Comparison of ENCODE assay signal across 10 cellular contexts in genomic region chr20:50594591-50595432, GRCh38.
DNase-seq lines count a peak whose midpoint lies in the region; ATAC-seq, FAIRE-seq and TF ChIP-seq lines count a peak whose summit lies in the region.
"Had no signal": no experiment of that assay in that cellular context is flagged by ENCODE, and none has a peak within 500 bp of the region (broad histone marks: within the 10 kb centered on the region; RNA-seq: fewer than 3 reads in every experiment).

No MANE protein-coding gene starts in this region.

- peak; percentile 13 for ATAC-seq in left colon

- H3K9me3 Mint-ChIP-seq in CD4-positive, alpha-beta memory T cell, result no peaks in the 10 kb centered on the region
- H3K9me3 Mint-ChIP-seq: natural killer cell treated with Interleukin-12 subunit alpha and Interleukin-12 subunit beta and Interleukin-15 and Interleukin-18, amount 100 ng/mL, for 72 hours had no signal

- no peaks in the 10 kb centered on the region for H3K27me3 ChIP-seq in CD4-positive, alpha-beta memory T cell (ENCODE audit: insufficient read depth, low read length)

- peaks cover 0 to 4% of the 10 kb centered on the region in 2 donors for H3K36me3 Mint-ChIP-seq in CD4-positive, alpha-beta memory T cell
- H3K36me3 Mint-ChIP-seq: natural killer cell treated with Interleukin-12 subunit alpha and Interleukin-12 subunit beta and Interleukin-15 and Interleukin-18, amount 100 ng/mL, for 72 hours had no signal

- intact Hi-C loops in CD4-positive, alpha-beta memory T cell (cut with micrococcal nuclease), result no loop called here
- intact Hi-C loops in left colon (cut with DNase I, micrococcal nuclease), result no loop called here

- CTCF ChIA-PET in CD4-positive, alpha-beta memory T cell (lab: Charles Lee; ENCODE audit: partially characterized antibody), result interaction anchor here (0.6 to 0.9 kb wide), 2 partner anchors 154 to 383 kb away, joined by 3 read pairs; no protein-coding TSS in a partner anchor

- no peak overlapping the region for H3K27ac ChIP-seq in CD4-positive, alpha-beta memory T cell (ENCODE audit: low read depth, low read length)
- H3K27ac ChIP-seq: esophagus muscularis mucosa, PC-9 had no signal

- in situ Hi-C loops in KBM-7 (cut with MboI; ENCODE audit: low pct_unique_long_range_greater_than_20kb, low sequenced_read_pairs), result no loop called here

- H3K4me1 ChIP-seq in CD4-positive, alpha-beta memory T cell (ENCODE audit: insufficient read depth, low read length), result no peaks in the 10 kb centered on the region

- POLR2A ChIA-PET in CD4-positive, alpha-beta memory T cell (lab: Charles Lee; ENCODE audit: partially characterized antibody), result no interaction called here

- no peaks in the 10 kb centered on the region for H3K36me3 ChIP-seq in CD4-positive, alpha-beta memory T cell (ENCODE audit: insufficient read depth, low read length)

- TF ChIP-seq POLR2A in GM12892 (IDR thresholded peaks at IDR 0.05; ENCODE audit: low read depth, low read length), result peak; percentile 37; the same call in 1 of the 2 replicates

- H3K4me3 Mint-ChIP-seq in CD4-positive, alpha-beta memory T cell, result no peak overlapping the region
- H3K4me3 Mint-ChIP-seq: natural killer cell treated with Interleukin-12 subunit alpha and Interleukin-12 subunit beta and Interleukin-15 and Interleukin-18, amount 100 ng/mL, for 72 hours had no signal

- H3K27ac Mint-ChIP-seq in CD4-positive, alpha-beta memory T cell, result peak overlapping the region in 5 of 7 donors; percentile 30 to 75 (median 41)
- H3K27ac Mint-ChIP-seq: natural killer cell treated with Interleukin-12 subunit alpha and Interleukin-12 subunit beta and Interleukin-15 and Interleukin-18, amount 100 ng/mL, for 72 hours had no signal

- FAIRE-seq in GM12892 (lab: Jason Lieb, UNC), result no peak

- peak in 1 of 5 donors; percentile 17 for DNase-seq in CD4-positive, alpha-beta memory T cell
- no peak for DNase-seq in GM12892 (ENCODE audit: insufficient read length)
- peak; percentile 27 for DNase-seq in RPMI8226
- DNase-seq in left colon, result no peak
- no peak for DNase-seq in NCI-H187 (lab: John Stamatoyannopoulos, UW)
- no peak for DNase-seq in KBM-7
- no peak for DNase-seq in HK-2 (ENCODE audit: unreplicated experiment)
- DNase-seq: PC-9 had no signal

- no peaks in the 10 kb centered on the region for H3K27me3 Mint-ChIP-seq in CD4-positive, alpha-beta memory T cell
- H3K27me3 Mint-ChIP-seq: natural killer cell treated with Interleukin-12 subunit alpha and Interleukin-12 subunit beta and Interleukin-15 and Interleukin-18, amount 100 ng/mL, for 72 hours had no signal

- no peaks in the 10 kb centered on the region for H3K9me3 ChIP-seq in CD4-positive, alpha-beta memory T cell (ENCODE audit: control insufficient read depth in 1 of 2, low read length in 2 of 2)
- H3K9me3 ChIP-seq: esophagus muscularis mucosa had no signal

- H3K4me1 Mint-ChIP-seq in CD4-positive, alpha-beta memory T cell, result peaks cover 0 to 14% (median 3%) of the 10 kb centered on the region in 4 donors

- no peak overlapping the region for H3K4me3 ChIP-seq in CD4-positive, alpha-beta memory T cell (ENCODE audit: low read length in 2 of 2)
- H3K4me3 ChIP-seq: esophagus muscularis mucosa, PC-9 had no signal
